22 cellular contexts compared by ENCODE assay signal in genomic region chr14:37013116-37013515, GRCh38.
A peak's percentile ranks its signal among the peaks of the same experiment; 100 is the strongest.
DNase-seq lines count a peak whose midpoint lies in the region; ATAC-seq, FAIRE-seq and TF ChIP-seq lines count a peak whose summit lies in the region.
"Had no signal": no experiment of that assay in that cellular context is flagged by ENCODE, and none has a peak within 500 bp of the region (broad histone marks: within the 10 kb centered on the region; RNA-seq: fewer than 3 reads in every experiment).

No MANE protein-coding gene starts in this region.

- no peaks in the 10 kb centered on the region for H3K36me3 ChIP-seq in A673 (ENCODE audit: insufficient read depth, low read length, poor library complexity, severe bottlenecking)
- H3K36me3 ChIP-seq in endothelial cell of umbilical vein (ENCODE audit: control insufficient read depth in 2 of 2, extremely low read depth in 1 of 2, insufficient read depth in 2 of 2, low read length in 2 of 2): no peaks in the 10 kb centered on the region
- no peaks in the 10 kb centered on the region for H3K36me3 ChIP-seq in BE2C

- H3K27ac ChIP-seq in A673 (ENCODE audit: low read depth, low read length, poor library complexity, severe bottlenecking) (no peak overlapping the region), endothelial cell of umbilical vein (ENCODE audit: insufficient read depth, low read depth, low read length) (no peak overlapping the region), RWPE1 (no peak overlapping the region)
- H3K27ac ChIP-seq: 22Rv1, A549, HL-60 had no signal

- intact Hi-C loops in A673 (cut with micrococcal nuclease; ENCODE audit: unreplicated experiment) (no loop called here), endothelial cell of umbilical vein (cut with micrococcal nuclease) (no loop called here)

- no peak overlapping the region for H3K9ac ChIP-seq in endothelial cell of umbilical vein (replicated peaks; ENCODE audit: extremely low read depth, insufficient read depth, low read length)

- H3K4me3 ChIP-seq in A673 (ENCODE audit: low read depth, low read length, poor library complexity, severe bottlenecking) (no peak overlapping the region), endothelial cell of umbilical vein (replicated peaks in 1 of 3; ENCODE audit: insufficient read depth in 1 of 3, low read depth in 1 of 3, low read length in 3 of 3) (no peak overlapping the region), BE2C (ENCODE audit: low read depth, low read length) (no peak overlapping the region)
- H3K4me3 ChIP-seq: A549, GM12878 had no signal

- no peak overlapping the region for H3K4me2 ChIP-seq in endothelial cell of umbilical vein (ENCODE audit: insufficient read depth, low read length)
- H3K4me2 ChIP-seq: A549 had no signal

- no peak for TF ChIP-seq POLR2A in endothelial cell of umbilical vein (IDR thresholded peaks at IDR 0.05; ENCODE audit: low read depth, low read length)

- H4K20me1 ChIP-seq in endothelial cell of umbilical vein (replicated peaks; ENCODE audit: control insufficient read depth, extremely low read depth, insufficient read depth, low read length): no peaks in the 10 kb centered on the region

- POLR2A ChIA-PET in A673 (lab: Charles Lee; ENCODE audit: low non-redundant PET): no interaction called here
- POLR2A ChIA-PET in endothelial cell of umbilical vein (lab: Charles Lee): no interaction called here
- POLR2A ChIA-PET in RWPE1 (lab: Yijun Ruan, JAX; ENCODE audit: low non-redundant PET): no interaction called here

- no peaks in the 10 kb centered on the region for H3K9me1 ChIP-seq in endothelial cell of umbilical vein (replicated peaks; ENCODE audit: control insufficient read depth, extremely low read depth, insufficient read depth, low read length)

- H3K27me3 ChIP-seq in A673 (replicated peaks; ENCODE audit: insufficient read depth, low read depth, low read length, poor library complexity): no peaks in the 10 kb centered on the region
- H3K27me3 ChIP-seq in endothelial cell of umbilical vein (ENCODE audit: control insufficient read depth in 2 of 2, insufficient read depth in 2 of 2, low read length in 2 of 2): no peaks in the 10 kb centered on the region
- H3K27me3 ChIP-seq in BE2C: no peaks in the 10 kb centered on the region

- H3K4me1 ChIP-seq in A673 (ENCODE audit: insufficient read depth, low read length, poor library complexity, severe bottlenecking) (peaks cover 6% of the 10 kb centered on the region), endothelial cell of umbilical vein (ENCODE audit: control insufficient read depth, extremely low read depth, insufficient read depth, low read length) (no peaks in the 10 kb centered on the region), BE2C (no peaks in the 10 kb centered on the region)
- H3K4me1 ChIP-seq: A549 had no signal

- H2AFZ ChIP-seq in endothelial cell of umbilical vein (ENCODE audit: low read depth, low read length): no peak overlapping the region

- H3K9me3 ChIP-seq in A673 (ENCODE audit: low read depth, low read length, poor library complexity, severe bottlenecking) (no peaks in the 10 kb centered on the region), endothelial cell of umbilical vein (replicated peaks; ENCODE audit: control insufficient read depth, insufficient read depth, low read length) (no peaks in the 10 kb centered on the region), BE2C (no peaks in the 10 kb centered on the region)
- H3K9me3 ChIP-seq: A549 had no signal

- no peak for TF ChIP-seq CTCF in A673 (conservative IDR thresholded peaks at IDR 0.05; ENCODE audit: low read depth, low read length)
- TF ChIP-seq CTCF in endothelial cell of umbilical vein (IDR thresholded peaks at IDR 0.05; ENCODE audit: extremely low read depth in 1 of 2, insufficient read depth in 1 of 2, low read depth in 1 of 2, low read length in 2 of 2): no peak
- TF ChIP-seq CTCF in RWPE1 (conservative IDR thresholded peaks at IDR 0.05; ENCODE audit: low read depth): no peak
- no peak for TF ChIP-seq CTCF in BE2C (IDR thresholded peaks at IDR 0.05; ENCODE audit: low read depth, low read length)

- ATAC-seq in HG03039 (IDR thresholded peaks at IDR 0.05; ENCODE audit: unreplicated experiment): no peak
- ATAC-seq: A549, GM12878 had no signal

- dilution Hi-C loops in endothelial cell of umbilical vein (cut with MboI; ENCODE audit: extremely low pct_ligation_motif_present, low sequenced_read_pairs): no loop called here

- CTCF ChIA-PET in A673 (lab: Charles Lee) (no interaction called here), endothelial cell of umbilical vein (lab: Charles Lee) (interaction anchor here (2.3 kb wide), 1 partner anchor 137 kb away, joined by 6 read pairs; no protein-coding TSS in a partner anchor), RWPE1 (lab: Yijun Ruan, JAX) (no interaction called here)

- H3K79me2 ChIP-seq in endothelial cell of umbilical vein (ENCODE audit: control insufficient read depth, insufficient read depth, low read length): no peaks in the 10 kb centered on the region

- DNase-seq in NCI-H146 treated with DMSO at 0.1 percent for 48 hours (lab: John Stamatoyannopoulos, UW; ENCODE audit: unreplicated experiment) (peak; percentile 2), NCI-H146 (lab: John Stamatoyannopoulos, UW) (no peak), A673 (ENCODE audit: low spot score) (peak; percentile 61), SHP77 treated with DMSO at 0.1 percent for 48 hours (lab: John Stamatoyannopoulos, UW) (peak; percentile 20), endothelial cell of umbilical vein (ENCODE audit: low read depth, low spot score) (peak; percentile 41), RWPE1 (ENCODE audit: low spot score) (no peak), BE2C (no peak)
- DNase-seq: C1 segment of cervical spinal cord; CD4-positive, CD25-positive, alpha-beta regulatory T cell; CD8-positive, alpha-beta memory T cell; COR-L47; DMS 273 treated with DMSO at 0.1 percent for 48 hours; DMS53; DND-41; EL; H9 had no signal

- no TSS peak for BruUV-seq in A673 (replicated peaks; lab: Mats Ljungman, UMichigan)
- BruUV-seq in endothelial cell of umbilical vein (replicated peaks; lab: Mats Ljungman, UMichigan): no TSS peak

- FAIRE-seq in endothelial cell of umbilical vein (lab: Jason Lieb, UNC): no peak
- FAIRE-seq: A549, GM12878, H1 had no signal

TF ChIP-seq in endothelial cell of umbilical vein, 7 proteins besides CTCF, POLR2A, EP300 and RAD21:
- TF ChIP-seq FOS (IDR thresholded peaks at IDR 0.05; ENCODE audit: borderline replicate concordance, insufficient read depth, low read length) (no peak), POLR2AphosphoS5 (IDR thresholded peaks at IDR 0.05; ENCODE audit: insufficient read depth, low read depth, low read length) (no peak), MAX (IDR thresholded peaks at IDR 0.05; ENCODE audit: insufficient read depth, insufficient read length) (no peak), JUN (IDR thresholded peaks at IDR 0.05; ENCODE audit: borderline replicate concordance, insufficient read depth, insufficient read length, low read depth) (no peak)

Comparison
In these comparisons a context has a peak if more than half of its experiments do, and no peak if none do; other contexts are left out.
1. DNase-seq: peak in NCI-H146 treated with DMSO at 0.1 percent for 48 hours (single experiment), A673 (single experiment), SHP77 treated with DMSO at 0.1 percent for 48 hours (single experiment) and endothelial cell of umbilical vein (single experiment); none in NCI-H146 (single experiment), RWPE1 (single experiment) and BE2C (single experiment).